Comparison of ENCODE assay signal across 2 cellular contexts in the genomic region with DNA sequence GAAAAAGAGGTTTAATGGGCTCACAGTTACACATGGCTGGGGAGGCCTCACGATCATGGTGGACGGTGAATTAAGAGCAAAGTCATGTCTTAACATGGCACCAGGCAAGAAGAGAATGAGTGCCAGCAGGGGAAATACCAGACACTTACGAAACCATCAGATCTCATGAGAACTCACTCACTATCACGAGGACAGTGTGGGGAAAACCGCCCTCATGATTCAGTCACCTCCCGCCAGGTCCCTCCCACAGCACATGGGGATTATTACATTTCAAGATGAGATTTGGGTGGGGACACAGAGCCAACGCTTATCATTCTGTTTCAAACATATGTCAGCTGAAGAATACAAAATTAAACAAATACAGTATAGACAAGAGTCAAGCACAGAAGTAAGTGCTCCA.
TF ChIP-seq lines count a peak whose summit lies in the region.

No MANE protein-coding gene starts in this region.

TF ChIP-seq in HepG2, 621 proteins besides CTCF, POLR2A, EP300 and RAD21:
- TF ChIP-seq PRMT3 (CRISPR knock-in tag; IDR thresholded peaks at IDR 0.05; ENCODE audit: borderline replicate concordance, low read depth) = no peak
- TF ChIP-seq CHD4 (IDR thresholded peaks at IDR 0.05; ENCODE audit: borderline replicate concordance, low read length) = no peak
- TF ChIP-seq, protein P1, sequence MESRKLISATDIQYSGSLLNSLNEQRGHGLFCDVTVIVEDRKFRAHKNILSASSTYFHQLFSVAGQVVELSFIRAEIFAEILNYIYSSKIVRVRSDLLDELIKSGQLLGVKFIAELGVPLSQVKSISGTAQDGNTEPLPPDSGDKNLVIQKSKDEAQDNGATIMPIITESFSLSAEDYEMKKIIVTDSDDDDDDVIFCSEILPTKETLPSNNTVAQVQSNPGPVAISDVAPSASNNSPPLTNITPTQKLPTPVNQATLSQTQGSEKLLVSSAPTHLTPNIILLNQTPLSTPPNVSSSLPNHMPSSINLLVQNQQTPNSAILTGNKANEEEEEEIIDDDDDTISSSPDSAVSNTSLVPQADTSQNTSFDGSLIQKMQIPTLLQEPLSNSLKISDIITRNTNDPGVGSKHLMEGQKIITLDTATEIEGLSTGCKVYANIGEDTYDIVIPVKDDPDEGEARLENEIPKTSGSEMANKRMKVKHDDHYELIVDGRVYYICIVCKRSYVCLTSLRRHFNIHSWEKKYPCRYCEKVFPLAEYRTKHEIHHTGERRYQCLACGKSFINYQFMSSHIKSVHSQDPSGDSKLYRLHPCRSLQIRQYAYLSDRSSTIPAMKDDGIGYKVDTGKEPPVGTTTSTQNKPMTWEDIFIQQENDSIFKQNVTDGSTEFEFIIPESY (CRISPR knock-in tag; IDR thresholded peaks at IDR 0.05) = 0 out of 2 replicates have a peak, but pooled peaks have one; percentile 17

TF ChIP-seq in GM12878, 131 proteins besides CTCF, POLR2A, EP300 and RAD21:
- TF ChIP-seq, protein P2, sequence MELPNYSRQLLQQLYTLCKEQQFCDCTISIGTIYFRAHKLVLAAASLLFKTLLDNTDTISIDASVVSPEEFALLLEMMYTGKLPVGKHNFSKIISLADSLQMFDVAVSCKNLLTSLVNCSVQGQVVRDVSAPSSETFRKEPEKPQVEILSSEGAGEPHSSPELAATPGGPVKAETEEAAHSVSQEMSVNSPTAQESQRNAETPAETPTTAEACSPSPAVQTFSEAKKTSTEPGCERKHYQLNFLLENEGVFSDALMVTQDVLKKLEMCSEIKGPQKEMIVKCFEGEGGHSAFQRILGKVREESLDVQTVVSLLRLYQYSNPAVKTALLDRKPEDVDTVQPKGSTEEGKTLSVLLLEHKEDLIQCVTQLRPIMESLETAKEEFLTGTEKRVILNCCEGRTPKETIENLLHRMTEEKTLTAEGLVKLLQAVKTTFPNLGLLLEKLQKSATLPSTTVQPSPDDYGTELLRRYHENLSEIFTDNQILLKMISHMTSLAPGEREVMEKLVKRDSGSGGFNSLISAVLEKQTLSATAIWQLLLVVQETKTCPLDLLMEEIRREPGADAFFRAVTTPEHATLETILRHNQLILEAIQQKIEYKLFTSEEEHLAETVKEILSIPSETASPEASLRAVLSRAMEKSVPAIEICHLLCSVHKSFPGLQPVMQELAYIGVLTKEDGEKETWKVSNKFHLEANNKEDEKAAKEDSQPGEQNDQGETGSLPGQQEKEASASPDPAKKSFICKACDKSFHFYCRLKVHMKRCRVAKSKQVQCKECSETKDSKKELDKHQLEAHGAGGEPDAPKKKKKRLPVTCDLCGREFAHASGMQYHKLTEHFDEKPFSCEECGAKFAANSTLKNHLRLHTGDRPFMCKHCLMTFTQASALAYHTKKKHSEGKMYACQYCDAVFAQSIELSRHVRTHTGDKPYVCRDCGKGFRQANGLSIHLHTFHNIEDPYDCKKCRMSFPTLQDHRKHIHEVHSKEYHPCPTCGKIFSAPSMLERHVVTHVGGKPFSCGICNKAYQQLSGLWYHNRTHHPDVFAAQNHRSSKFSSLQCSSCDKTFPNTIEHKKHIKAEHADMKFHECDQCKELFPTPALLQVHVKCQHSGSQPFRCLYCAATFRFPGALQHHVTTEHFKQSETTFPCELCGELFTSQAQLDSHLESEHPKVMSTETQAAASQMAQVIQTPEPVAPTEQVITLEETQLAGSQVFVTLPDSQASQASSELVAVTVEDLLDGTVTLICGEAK (IDR thresholded peaks at IDR 0.05; ENCODE audit: borderline replicate concordance) = no peak
- TF ChIP-seq, protein P1 (IDR thresholded peaks at IDR 0.05) = peak; percentile 81; the same call in 1 of the 2 replicates
